In genomic region chr6:128463942-128464341, GRCh38 we compare ENCODE assay signal across 18 cellular contexts. TPM values are rescaled to one million over a fixed set of nuclear protein-coding genes. Genes with fewer than 3 reads are reported as not detected.
DNase-seq lines count a peak whose midpoint lies in the region; ATAC-seq and TF ChIP-seq lines count a peak whose summit lies in the region.
"Had no signal": no experiment of that assay in that cellular context is flagged by ENCODE, and none has a peak within 500 bp of the region (broad histone marks: within the 10 kb centered on the region; RNA-seq: fewer than 3 reads in every experiment).

No MANE protein-coding gene starts in this region.

- no TSS peak for BruUV-seq in PC-9 (replicated peaks; lab: Mats Ljungman, UMichigan)

- H3K9me3 ChIP-seq in GM23248 (ENCODE audit: low read depth) (no peaks in the 10 kb centered on the region), PC-9 (ENCODE audit: insufficient read depth, low read depth) (no peaks in the 10 kb centered on the region; the same call in 1 of the 2 replicates)
- H3K9me3 ChIP-seq: HAP-1, ovary had no signal

- no peak for ATAC-seq in naive thymus-derived CD8-positive, alpha-beta T cell
- ATAC-seq: GM12878, T-cell had no signal

- H3K4me1 ChIP-seq in GM23248 (ENCODE audit: insufficient read depth) (peaks cover 18% of the 10 kb centered on the region), PC-9 (replicated peaks; ENCODE audit: insufficient read depth) (0 out of 2 replicates have a peak, but pooled peaks cover 7% of the 10 kb centered on the region)

- H3K36me3 ChIP-seq in GM23248 (ENCODE audit: low read depth) = no peaks in the 10 kb centered on the region
- H3K36me3 ChIP-seq in PC-9 (ENCODE audit: low read depth) = peaks cover 10% of the 10 kb centered on the region
- H3K36me3 ChIP-seq: HAP-1, ovary had no signal

- peaks cover 48% of the 10 kb centered on the region for H3K79me2 ChIP-seq in GM23248 (ENCODE audit: insufficient read depth)
- H3K79me2 ChIP-seq in PC-9 (ENCODE audit: low read depth) = peaks cover 66% of the 10 kb centered on the region

- H3K27ac Mint-ChIP-seq in osteocyte (ENCODE audit: unreplicated experiment) = peak overlapping the region; percentile 56
- H3K27ac Mint-ChIP-seq in naive thymus-derived CD8-positive, alpha-beta T cell = no peak overlapping the region
- H3K27ac Mint-ChIP-seq: T-cell had no signal

- in situ Hi-C loops in GM23248 (cut with MboI) = no loop called here

- 86 to 92% methylated on average over 7 of the region's 7 CpGs for WGBS in GM23248 (ENCODE audit: low coverage in 1 of 2, low lambda C conversion rate in 2 of 2, missing lambda C conversion rate in 2 of 2), 2 experiments

- no peaks in the 10 kb centered on the region for H3K9me3 Mint-ChIP-seq in osteocyte (ENCODE audit: unreplicated experiment)
- no peaks in the 10 kb centered on the region for H3K9me3 Mint-ChIP-seq in naive thymus-derived CD8-positive, alpha-beta T cell
- H3K9me3 Mint-ChIP-seq: central memory CD8-positive, alpha-beta T cell; T-cell had no signal

- H3K9me2 ChIP-seq in GM23248 (ENCODE audit: insufficient read depth) (no peaks in the 10 kb centered on the region), PC-9 (ENCODE audit: insufficient read depth) (no peaks in the 10 kb centered on the region)

- H3K27me3 ChIP-seq in GM23248 (replicated peaks; ENCODE audit: insufficient read depth) = no peaks in the 10 kb centered on the region
- H3K27me3 ChIP-seq in PC-9 (ENCODE audit: insufficient read depth, low read depth) = no peaks in the 10 kb centered on the region
- no peaks in the 10 kb centered on the region for H3K27me3 ChIP-seq in dorsolateral prefrontal cortex
- H3K27me3 ChIP-seq: ovary had no signal

- CTCF ChIA-PET in PC-9 (lab: Charles Lee) = no interaction called here

- no peak overlapping the region for H3K4me3 ChIP-seq in GM23248
- H3K4me3 ChIP-seq in PC-9 = no peak overlapping the region
- no peak overlapping the region for H3K4me3 ChIP-seq in dorsolateral prefrontal cortex
- H3K4me3 ChIP-seq: GM12878, HAP-1, ovary had no signal

- H4K20me1 ChIP-seq in GM23248 (ENCODE audit: insufficient read depth) (no peaks in the 10 kb centered on the region), PC-9 (ENCODE audit: insufficient read depth) (peaks cover 4% of the 10 kb centered on the region)

- H3K4me1 Mint-ChIP-seq in osteocyte (ENCODE audit: unreplicated experiment) = peaks cover 17% of the 10 kb centered on the region
- peaks cover 0 to 5% (median under 1%) of the 10 kb centered on the region in 4 donors for H3K4me1 Mint-ChIP-seq in naive thymus-derived CD8-positive, alpha-beta T cell
- H3K4me1 Mint-ChIP-seq: central memory CD8-positive, alpha-beta T cell; T-cell had no signal

- no peak overlapping the region for H3K9ac ChIP-seq in GM23248

- H3K27ac ChIP-seq in GM23248 (no peak overlapping the region), PC-9 (no peak overlapping the region), dorsolateral prefrontal cortex (peak overlapping the region in 32 of 59 donors; percentile 2 to 73 (median 34))
- H3K27ac ChIP-seq: ovary had no signal

- peaks cover 4% of the 10 kb centered on the region for H3K36me3 Mint-ChIP-seq in osteocyte (ENCODE audit: unreplicated experiment)
- peaks cover 0 to 7% (median 0%) of the 10 kb centered on the region in 3 donors for H3K36me3 Mint-ChIP-seq in naive thymus-derived CD8-positive, alpha-beta T cell
- H3K36me3 Mint-ChIP-seq: T-cell had no signal

- H3K4me3 Mint-ChIP-seq in osteocyte (ENCODE audit: unreplicated experiment) = no peak overlapping the region
- no peak overlapping the region for H3K4me3 Mint-ChIP-seq in naive thymus-derived CD8-positive, alpha-beta T cell
- H3K4me3 Mint-ChIP-seq: central memory CD8-positive, alpha-beta T cell; T-cell had no signal

- intact Hi-C loops in PC-9 (cut with micrococcal nuclease; ENCODE audit: unreplicated experiment) (no loop called here), dorsolateral prefrontal cortex (cut with DNase I) (no loop called here)

- no peaks in the 10 kb centered on the region for H3K27me3 Mint-ChIP-seq in osteocyte (ENCODE audit: unreplicated experiment)
- H3K27me3 Mint-ChIP-seq in naive thymus-derived CD8-positive, alpha-beta T cell = peaks cover 0 to 1% (median 0%) of the 10 kb centered on the region in 5 donors
- H3K27me3 Mint-ChIP-seq: T-cell had no signal

- H2AFZ ChIP-seq in GM23248 (no peak overlapping the region), PC-9 (no peak overlapping the region)

- DNase-seq in GM23248 (peak; percentile 21), PC-9 (peak; percentile 27 to 76), dorsolateral prefrontal cortex (no peak), osteocyte (ENCODE audit: extremely low spot score, unreplicated experiment) (no peak), NCI-H524 treated with DMSO at 0.1 percent for 48 hours (lab: John Stamatoyannopoulos, UW) (no peak), NCI-H774 (lab: John Stamatoyannopoulos, UW) (no peak)
- no peak for DNase-seq in activated effector memory CD4-positive, alpha-beta T cell treated with anti-CD3 and anti-CD28 coated beads, Interleukin-2, amount 50 U/mL, for 16 hours
- no peak for DNase-seq in naive thymus-derived CD8-positive, alpha-beta T cell
- DNase-seq: activated CD4-positive, alpha-beta T cell treated with anti-CD3 and anti-CD28 coated beads for 1 hour; activated naive CD4-positive, alpha-beta T cell treated with anti-CD3 and anti-CD28 coated beads, Interleukin-2, amount 50 U/mL, for 16 hours; islet precursor cell; midbrain; ovary; stimulated activated CD4-positive, alpha-beta T cell treated with anti-CD3 and anti-CD28 coated beads, Interleukin-12 subunit alpha, Interleukin-12 subunit beta, amount 100 ng/mL, for 4 hours; T-cell had no signal

- peaks cover 8% of the 10 kb centered on the region; the same call in 1 of the 2 replicates for H3F3A ChIP-seq in GM23248 (ENCODE audit: insufficient read depth)
- peaks cover 11% of the 10 kb centered on the region for H3F3A ChIP-seq in PC-9 (ENCODE audit: insufficient read depth, low read depth)

- POLR2A ChIA-PET in PC-9 (lab: Charles Lee; ENCODE audit: unreplicated experiment) = no interaction called here
- POLR2A ChIA-PET in naive thymus-derived CD8-positive, alpha-beta T cell (lab: Charles Lee) = no interaction called here

- TF ChIP-seq CTCF in PC-9 (conservative IDR thresholded peaks at IDR 0.05) = no peak
- TF ChIP-seq CTCF in dorsolateral prefrontal cortex (IDR thresholded peaks at IDR 0.05 in 54 of 56, conservative IDR thresholded peaks at IDR 0.05 in 2 of 56; ENCODE audit: low read depth in 1 of 56, partially characterized antibody in 56 of 56) = no peak
- TF ChIP-seq CTCF in osteocyte (IDR thresholded peaks at IDR 0.05) = no peak

- H3K4me2 ChIP-seq in GM23248 (ENCODE audit: unreplicated experiment) (no peak overlapping the region), PC-9 (no peak overlapping the region)

RNA-seq across cellular contexts. Expression of gene PTPRK, which starts 56.5 kb away (rescaled TPM):
- 23.1 and 34.5 TPM in 2 replicates for total RNA-seq in GM23248 (2014; rRNA removed; shearing (Covaris generic))
- 22.3 and 24.6 TPM in 2 replicates for polyA plus RNA-seq in GM23248 (2016; fragmentation: Nextera tagmentation; extraction: Ambion mirVana)
- total RNA-seq in PC-9 (2021) = 82.5 and 89.3 TPM in 2 replicates
- total RNA-seq in dorsolateral prefrontal cortex = 100 to 1,000 TPM in 114 of 120 experiments, 10 to 100 TPM in 6; 83.1 to 211 (median 136) TPM
- 130 and 131 TPM in 2 replicates for total RNA-seq in osteocyte
- 1 to 10 TPM; 6.7 to 7.5 TPM for total RNA-seq in naive thymus-derived CD8-positive, alpha-beta T cell
- polyA plus RNA-seq in naive thymus-derived CD8-positive, alpha-beta T cell = 1 to 10 TPM; 3.7 to 6.3 (median 6.1) TPM

Comparison
In these comparisons a context has a peak if more than half of its experiments do, and no peak if none do; other contexts are left out.
1. DNase-seq: peak in GM23248 (single experiment) and PC-9 (2 of 2); none in dorsolateral prefrontal cortex (0 of 10), osteocyte (single experiment), activated effector memory CD4-positive, alpha-beta T cell treated with anti-CD3 and anti-CD28 coated beads, Interleukin-2, amount 50 U/mL, for 16 hours (single experiment), NCI-H524 treated with DMSO at 0.1 percent for 48 hours (single experiment), NCI-H774 (single experiment) and naive thymus-derived CD8-positive, alpha-beta T cell (0 of 10).
2. H3K27ac ChIP-seq: peak in dorsolateral prefrontal cortex (32 of 59); none in GM23248 (single experiment) and PC-9 (single experiment).